In genomic region chr12:685388-685787, GRCh38 we compare ENCODE assay signal across 8 cellular contexts. TPM values are rescaled to one million over a fixed set of nuclear protein-coding genes. Genes with fewer than 3 reads are reported as not detected.
DNase-seq lines count a peak whose midpoint lies in the region; ATAC-seq, FAIRE-seq and TF ChIP-seq lines count a peak whose summit lies in the region.

No MANE protein-coding gene starts in this region.

- in situ Hi-C loops in HepG2 (cut with HindIII; ENCODE audit: extremely low pct_ligation_motif_present, low pct_unique_long_range_greater_than_20kb), result no loop called here

- H3K4me3 ChIP-seq in right lobe of liver (no peak overlapping the region), HepG2 (replicated peaks in 1 of 3; ENCODE audit: insufficient read depth in 1 of 3, low read depth in 2 of 3, low read length in 3 of 3) (no peak overlapping the region), HL-60 (replicated peaks; ENCODE audit: insufficient read depth, low read length) (no peak overlapping the region)

- TF ChIP-seq RAD21 in HepG2 (CRISPR knock-in tag; IDR thresholded peaks at IDR 0.05), result no peak

- H3K4me2 ChIP-seq in HepG2 (ENCODE audit: low read depth, low read length), result no peak overlapping the region

- H3K27me3 ChIP-seq in right lobe of liver (no peaks in the 10 kb centered on the region), HepG2 (ENCODE audit: control insufficient read depth in 1 of 2, insufficient read depth in 2 of 2, low read length in 2 of 2) (0 out of 5 replicates have a peak, but pooled peaks cover 0 to 7% of the 10 kb centered on the region in 2 experiments), HL-60 (ENCODE audit: insufficient read depth, poor library complexity, severe bottlenecking) (no peaks in the 10 kb centered on the region)

- ATAC-seq in right lobe of liver (peak; percentile 28 to 70 (median 54)), HepG2 (no peak), omental fat pad (ENCODE audit: low FRiP score) (no peak)

- no TSS peak for BruUV-seq in HepG2 (replicated peaks; lab: Mats Ljungman, UMichigan)

- H3K27ac ChIP-seq in right lobe of liver (no peak overlapping the region), HepG2 (ENCODE audit: extremely low read length, insufficient read depth, low read length) (no peak overlapping the region), HL-60 (replicated peaks) (peak overlapping the region; percentile 43)

- intact Hi-C loops in right lobe of liver (cut with DNase I), result no loop called here
- intact Hi-C loops in HepG2 (cut with micrococcal nuclease; ENCODE audit: unreplicated experiment), result no loop called here

- WGBS in right lobe of liver (ENCODE audit: insufficient coverage, low coverage, low lambda C conversion rate, missing lambda C conversion rate), result 38% methylated on average over 3 of the region's 3 CpGs
- 46% methylated on average over 3 of the region's 3 CpGs for WGBS in HepG2 (ENCODE audit: low lambda C conversion rate)

- H3K36me3 ChIP-seq in right lobe of liver (no peaks in the 10 kb centered on the region), HepG2 (replicated peaks in 1 of 2; ENCODE audit: control insufficient read depth in 1 of 2, insufficient read depth in 2 of 2, low read length in 2 of 2) (no peaks in the 10 kb centered on the region)

- TF ChIP-seq POLR2A in right lobe of liver (IDR thresholded peaks at IDR 0.05), result no peak
- TF ChIP-seq POLR2A in HepG2 (IDR thresholded peaks at IDR 0.05; ENCODE audit: insufficient read depth in 1 of 2, low read depth in 2 of 2, low read length in 2 of 2), result no peak

- no peak overlapping the region for H3K9ac ChIP-seq in HepG2 (ENCODE audit: insufficient read depth, low read depth, low read length)

- H3K9me3 ChIP-seq in right lobe of liver (no peaks in the 10 kb centered on the region), HepG2 (ENCODE audit: low read length) (no peaks in the 10 kb centered on the region)

- TF ChIP-seq CTCF in right lobe of liver (IDR thresholded peaks at IDR 0.05) (no peak), HepG2 (CRISPR knock-in tag; IDR thresholded peaks at IDR 0.05) (no peak), HL-60 (IDR thresholded peaks at IDR 0.05; ENCODE audit: insufficient read depth, low read length) (no peak), omental fat pad (IDR thresholded peaks at IDR 0.05) (no peak)

- no peaks in the 10 kb centered on the region for H3K79me2 ChIP-seq in HepG2 (ENCODE audit: insufficient read depth, low read length)

- CTCF ChIA-PET in HepG2 (lab: Yijun Ruan, JAX; ENCODE audit: low intra/inter-chr PET ratio, low total read pairs), result no interaction called here

- H2AFZ ChIP-seq in HepG2 (ENCODE audit: low read length), result no peak overlapping the region

- no peak for TF ChIP-seq EP300 in HepG2 (IDR thresholded peaks at IDR 0.05; ENCODE audit: low read depth in 2 of 2, low read length in 2 of 2)
- no peak for TF ChIP-seq EP300 in HepG2 (CRISPR knock-in tag; IDR thresholded peaks at IDR 0.05; ENCODE audit: borderline replicate concordance)

- FAIRE-seq in HepG2 (lab: Jason Lieb, UNC), result no peak

- POLR2A ChIA-PET in HepG2 (lab: Yijun Ruan, JAX), result no interaction called here

- DNase-seq in right lobe of liver, result no peak
- no peak for DNase-seq in HepG2 (ENCODE audit: low spot score)
- peak in 1 of 2 experiments; percentile 54 for DNase-seq in HL-60 (ENCODE audit: low read depth in 1 of 2, low spot score in 1 of 2)
- peak; percentile 61 for DNase-seq in activated CD4-positive, CD25-positive, alpha-beta regulatory T cell treated with anti-CD3 and anti-CD28 coated beads, Interleukin-2, amount 50 U/mL, for 72 hours
- DNase-seq in effector CD8-positive, alpha-beta T cell (lab: John Stamatoyannopoulos, UW), result peak; percentile 72
- peak; percentile 40 to 58 for DNase-seq in stimulated activated CD4-positive, alpha-beta T cell treated with anti-CD3 and anti-CD28 coated beads, Interleukin-4, amount 100 ng/mL, for 48 hours (ENCODE audit: low read depth in 2 of 2)
- no peak for DNase-seq in omental fat pad (ENCODE audit: low spot score)
- DNase-seq in 8988T, result no peak

- H4K20me1 ChIP-seq in HepG2 (ENCODE audit: insufficient read depth, low read length), result no peaks in the 10 kb centered on the region

- H3K4me1 ChIP-seq in right lobe of liver, result no peaks in the 10 kb centered on the region
- H3K4me1 ChIP-seq in HepG2 (ENCODE audit: insufficient read depth, low read length), result peaks cover 5% of the 10 kb centered on the region; the same call in 1 of the 2 replicates

TF ChIP-seq in HepG2, 621 proteins besides CTCF, POLR2A, EP300 and RAD21:
- TF ChIP-seq THAP11 (CRISPR knock-in tag; IDR thresholded peaks at IDR 0.05), result no peak
- TF ChIP-seq ZNF30 (CRISPR knock-in tag; IDR thresholded peaks at IDR 0.05), result no peak
- TF ChIP-seq FOXA3 (CRISPR knock-in tag; IDR thresholded peaks at IDR 0.05), result no peak
- TF ChIP-seq HOXA9 (CRISPR knock-in tag; IDR thresholded peaks at IDR 0.05; ENCODE audit: borderline replicate concordance), result no peak
- no peak for TF ChIP-seq ZFAT (CRISPR knock-in tag; conservative IDR thresholded peaks at IDR 0.05)
- TF ChIP-seq HDAC1 (CRISPR knock-in tag; IDR thresholded peaks at IDR 0.05), result no peak
- TF ChIP-seq SP4 (CRISPR knock-in tag; IDR thresholded peaks at IDR 0.05), result no peak

RNA-seq across cellular contexts. Expression of gene NINJ2, which starts 22.1 kb away (rescaled TPM):
- total RNA-seq in right lobe of liver, result 10 to 100 TPM in 3 of 6 experiments, 1 to 10 TPM in 3; 6.4 to 17.7 (median 12.5) TPM
- total RNA-seq in HepG2 (2016; rRNA removed; fragmentation: Illumina TruSeq; extraction: Trizol), result 0.62 and 0.94 TPM in 2 replicates
- 0.51 TPM in 1 of 2 replicates, not detected in the other for total RNA-seq in HepG2 (2016; cell fraction: cytosol; rRNA removed; fragmentation: Illumina TruSeq; extraction: Trizol; ENCODE audit: low read depth)
- 0.34 and 0.56 TPM in 2 replicates for total RNA-seq in HepG2 (2016; cell fraction: insoluble cytoplasmic fraction; rRNA removed; fragmentation: Illumina TruSeq; extraction: Trizol)
- total RNA-seq in HepG2 (2016; cell fraction: membrane; rRNA removed; fragmentation: Illumina TruSeq; extraction: Trizol), result 0.31 and 0.34 TPM in 2 replicates
- 1.0 TPM in 1 of 2 replicates, not detected in the other for total RNA-seq in HepG2 (2016; cell fraction: nucleus; rRNA removed; fragmentation: Illumina TruSeq; extraction: Trizol)
- polyA plus RNA-seq in HepG2 (2011; rRNA removed), result 3.8 and 5.4 TPM in 2 replicates
- 5.5 and 5.9 TPM in 2 replicates for polyA plus RNA-seq in HepG2 (2011; cell fraction: cytosol; rRNA removed)
- polyA plus RNA-seq in HepG2 (2011; cell fraction: nucleus; rRNA removed), result 3.4 and 3.9 TPM in 2 replicates
- polyA plus RNA-seq in HepG2 (2012), result 4.9 and 6.3 TPM in 2 replicates
- 0.87 and 0.95 TPM in 2 replicates for polyA plus RNA-seq in HepG2 (2016; cell fraction: cytosol; fragmentation: Illumina TruSeq; extraction: Trizol; ENCODE audit: low read depth)
- 0.94 and 1.3 TPM in 2 replicates for polyA plus RNA-seq in HepG2 (2016; cell fraction: insoluble cytoplasmic fraction; fragmentation: Illumina TruSeq; extraction: Trizol; ENCODE audit: low read depth)
- polyA plus RNA-seq in HepG2 (2016; cell fraction: membrane; fragmentation: Illumina TruSeq; extraction: Trizol; ENCODE audit: low read depth), result 0.98 and 1.2 TPM in 2 replicates
- polyA plus RNA-seq in HepG2 (2016; cell fraction: nucleus; fragmentation: Illumina TruSeq; extraction: Trizol; ENCODE audit: insufficient read depth, low read depth), result 0.83 TPM in 2 replicates
- 7.4 and 19.5 TPM in 2 replicates for polyA minus RNA-seq in HepG2 (2011; rRNA and poly(A)+ RNA removed; ENCODE audit: low replicate concordance)
- polyA minus RNA-seq in HepG2 (2011; cell fraction: cytosol; rRNA and poly(A)+ RNA removed), result 1.1 and 2.0 TPM in 2 replicates
- polyA minus RNA-seq in HepG2 (2011; cell fraction: nucleus; rRNA and poly(A)+ RNA removed), result 0.64 and 1.6 TPM in 2 replicates
- total RNA-seq in omental fat pad, result 10 to 100 TPM in 3 of 4 donors, 1 to 10 TPM in 1; 8.6 to 28.9 (median 17.5) TPM

Comparison
In these comparisons a context has a peak if more than half of its experiments do, and no peak if none do; other contexts are left out.
1. ATAC-seq: peak in right lobe of liver (4 of 4); none in HepG2 (single experiment) and omental fat pad (single experiment).
2. DNase-seq: peak in activated CD4-positive, CD25-positive, alpha-beta regulatory T cell treated with anti-CD3 and anti-CD28 coated beads, Interleukin-2, amount 50 U/mL, for 72 hours (single experiment), effector CD8-positive, alpha-beta T cell (single experiment) and stimulated activated CD4-positive, alpha-beta T cell treated with anti-CD3 and anti-CD28 coated beads, Interleukin-4, amount 100 ng/mL, for 48 hours (2 of 2); none in right lobe of liver (0 of 3), HepG2 (single experiment), omental fat pad (single experiment) and 8988T (single experiment).